Comparison of ENCODE assay signal across 1 cellular context in the genomic region with DNA sequence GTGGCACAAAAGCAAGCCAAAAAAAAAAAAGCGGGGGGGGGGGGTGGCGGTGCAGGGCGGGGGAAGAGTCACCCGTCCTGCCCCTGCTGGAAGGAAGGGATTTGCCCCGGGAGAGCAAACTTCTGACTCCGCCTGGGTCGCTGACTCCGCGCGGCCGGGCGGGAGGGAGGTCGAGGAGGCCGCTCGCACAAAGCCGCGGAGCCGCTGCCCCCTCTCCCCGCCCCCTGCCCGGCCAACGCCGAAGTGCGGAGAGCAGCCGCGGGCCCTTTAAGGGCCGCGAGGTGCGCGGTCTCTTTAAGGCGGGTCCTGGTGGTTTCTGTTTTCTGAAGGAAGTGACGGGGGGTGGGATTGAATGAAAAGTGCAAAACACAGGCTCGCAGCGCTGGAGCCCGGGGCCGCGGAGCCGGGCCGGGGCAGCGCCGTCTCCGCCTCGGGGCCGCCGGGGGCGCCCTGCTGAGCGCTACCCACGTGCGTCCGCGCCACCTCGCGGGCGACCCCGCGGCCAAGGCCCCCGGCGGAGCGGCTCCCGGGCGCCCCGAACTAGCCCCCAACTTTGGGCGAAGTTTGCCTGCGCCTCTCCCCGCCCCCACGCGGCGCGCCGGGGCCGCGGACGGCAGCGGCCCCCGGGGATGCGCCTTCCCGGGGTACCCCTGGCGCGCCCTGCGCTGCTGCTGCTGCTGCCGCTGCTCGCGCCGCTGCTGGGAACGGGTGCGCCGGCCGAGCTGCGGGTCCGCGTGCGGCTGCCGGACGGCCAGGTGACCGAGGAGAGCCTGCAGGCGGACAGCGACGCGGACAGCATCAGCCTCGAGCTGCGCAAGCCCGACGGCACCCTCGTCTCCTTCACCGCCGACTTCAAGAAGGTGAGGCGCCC.
TF ChIP-seq lines count a peak whose summit lies in the region.

A gene (plus strand): TSS at position 382 of the 871 bp plus-strand sequence. CDS start 248 bp downstream, at position 630.

TF ChIP-seq in K562, 482 proteins besides CTCF, POLR2A, EP300 and RAD21 (continued from another document and continues in another):
- TF ChIP-seq, protein P1, sequence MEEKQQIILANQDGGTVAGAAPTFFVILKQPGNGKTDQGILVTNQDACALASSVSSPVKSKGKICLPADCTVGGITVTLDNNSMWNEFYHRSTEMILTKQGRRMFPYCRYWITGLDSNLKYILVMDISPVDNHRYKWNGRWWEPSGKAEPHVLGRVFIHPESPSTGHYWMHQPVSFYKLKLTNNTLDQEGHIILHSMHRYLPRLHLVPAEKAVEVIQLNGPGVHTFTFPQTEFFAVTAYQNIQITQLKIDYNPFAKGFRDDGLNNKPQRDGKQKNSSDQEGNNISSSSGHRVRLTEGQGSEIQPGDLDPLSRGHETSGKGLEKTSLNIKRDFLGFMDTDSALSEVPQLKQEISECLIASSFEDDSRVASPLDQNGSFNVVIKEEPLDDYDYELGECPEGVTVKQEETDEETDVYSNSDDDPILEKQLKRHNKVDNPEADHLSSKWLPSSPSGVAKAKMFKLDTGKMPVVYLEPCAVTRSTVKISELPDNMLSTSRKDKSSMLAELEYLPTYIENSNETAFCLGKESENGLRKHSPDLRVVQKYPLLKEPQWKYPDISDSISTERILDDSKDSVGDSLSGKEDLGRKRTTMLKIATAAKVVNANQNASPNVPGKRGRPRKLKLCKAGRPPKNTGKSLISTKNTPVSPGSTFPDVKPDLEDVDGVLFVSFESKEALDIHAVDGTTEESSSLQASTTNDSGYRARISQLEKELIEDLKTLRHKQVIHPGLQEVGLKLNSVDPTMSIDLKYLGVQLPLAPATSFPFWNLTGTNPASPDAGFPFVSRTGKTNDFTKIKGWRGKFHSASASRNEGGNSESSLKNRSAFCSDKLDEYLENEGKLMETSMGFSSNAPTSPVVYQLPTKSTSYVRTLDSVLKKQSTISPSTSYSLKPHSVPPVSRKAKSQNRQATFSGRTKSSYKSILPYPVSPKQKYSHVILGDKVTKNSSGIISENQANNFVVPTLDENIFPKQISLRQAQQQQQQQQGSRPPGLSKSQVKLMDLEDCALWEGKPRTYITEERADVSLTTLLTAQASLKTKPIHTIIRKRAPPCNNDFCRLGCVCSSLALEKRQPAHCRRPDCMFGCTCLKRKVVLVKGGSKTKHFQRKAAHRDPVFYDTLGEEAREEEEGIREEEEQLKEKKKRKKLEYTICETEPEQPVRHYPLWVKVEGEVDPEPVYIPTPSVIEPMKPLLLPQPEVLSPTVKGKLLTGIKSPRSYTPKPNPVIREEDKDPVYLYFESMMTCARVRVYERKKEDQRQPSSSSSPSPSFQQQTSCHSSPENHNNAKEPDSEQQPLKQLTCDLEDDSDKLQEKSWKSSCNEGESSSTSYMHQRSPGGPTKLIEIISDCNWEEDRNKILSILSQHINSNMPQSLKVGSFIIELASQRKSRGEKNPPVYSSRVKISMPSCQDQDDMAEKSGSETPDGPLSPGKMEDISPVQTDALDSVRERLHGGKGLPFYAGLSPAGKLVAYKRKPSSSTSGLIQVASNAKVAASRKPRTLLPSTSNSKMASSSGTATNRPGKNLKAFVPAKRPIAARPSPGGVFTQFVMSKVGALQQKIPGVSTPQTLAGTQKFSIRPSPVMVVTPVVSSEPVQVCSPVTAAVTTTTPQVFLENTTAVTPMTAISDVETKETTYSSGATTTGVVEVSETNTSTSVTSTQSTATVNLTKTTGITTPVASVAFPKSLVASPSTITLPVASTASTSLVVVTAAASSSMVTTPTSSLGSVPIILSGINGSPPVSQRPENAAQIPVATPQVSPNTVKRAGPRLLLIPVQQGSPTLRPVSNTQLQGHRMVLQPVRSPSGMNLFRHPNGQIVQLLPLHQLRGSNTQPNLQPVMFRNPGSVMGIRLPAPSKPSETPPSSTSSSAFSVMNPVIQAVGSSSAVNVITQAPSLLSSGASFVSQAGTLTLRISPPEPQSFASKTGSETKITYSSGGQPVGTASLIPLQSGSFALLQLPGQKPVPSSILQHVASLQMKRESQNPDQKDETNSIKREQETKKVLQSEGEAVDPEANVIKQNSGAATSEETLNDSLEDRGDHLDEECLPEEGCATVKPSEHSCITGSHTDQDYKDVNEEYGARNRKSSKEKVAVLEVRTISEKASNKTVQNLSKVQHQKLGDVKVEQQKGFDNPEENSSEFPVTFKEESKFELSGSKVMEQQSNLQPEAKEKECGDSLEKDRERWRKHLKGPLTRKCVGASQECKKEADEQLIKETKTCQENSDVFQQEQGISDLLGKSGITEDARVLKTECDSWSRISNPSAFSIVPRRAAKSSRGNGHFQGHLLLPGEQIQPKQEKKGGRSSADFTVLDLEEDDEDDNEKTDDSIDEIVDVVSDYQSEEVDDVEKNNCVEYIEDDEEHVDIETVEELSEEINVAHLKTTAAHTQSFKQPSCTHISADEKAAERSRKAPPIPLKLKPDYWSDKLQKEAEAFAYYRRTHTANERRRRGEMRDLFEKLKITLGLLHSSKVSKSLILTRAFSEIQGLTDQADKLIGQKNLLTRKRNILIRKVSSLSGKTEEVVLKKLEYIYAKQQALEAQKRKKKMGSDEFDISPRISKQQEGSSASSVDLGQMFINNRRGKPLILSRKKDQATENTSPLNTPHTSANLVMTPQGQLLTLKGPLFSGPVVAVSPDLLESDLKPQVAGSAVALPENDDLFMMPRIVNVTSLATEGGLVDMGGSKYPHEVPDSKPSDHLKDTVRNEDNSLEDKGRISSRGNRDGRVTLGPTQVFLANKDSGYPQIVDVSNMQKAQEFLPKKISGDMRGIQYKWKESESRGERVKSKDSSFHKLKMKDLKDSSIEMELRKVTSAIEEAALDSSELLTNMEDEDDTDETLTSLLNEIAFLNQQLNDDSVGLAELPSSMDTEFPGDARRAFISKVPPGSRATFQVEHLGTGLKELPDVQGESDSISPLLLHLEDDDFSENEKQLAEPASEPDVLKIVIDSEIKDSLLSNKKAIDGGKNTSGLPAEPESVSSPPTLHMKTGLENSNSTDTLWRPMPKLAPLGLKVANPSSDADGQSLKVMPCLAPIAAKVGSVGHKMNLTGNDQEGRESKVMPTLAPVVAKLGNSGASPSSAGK (IDR thresholded peaks at IDR 0.05): peak; percentile 78
- TF ChIP-seq GABPB1 (CRISPR knock-in tag; IDR thresholded peaks at IDR 0.05): 0 out of 2 replicates have a peak, but pooled peaks have one; percentile 34
- peak; percentile 48 for TF ChIP-seq NEUROD1 (IDR thresholded peaks at IDR 0.05; ENCODE audit: borderline replicate concordance, low read depth, low read length, partially characterized antibody)
- TF ChIP-seq HCFC1 (IDR thresholded peaks at IDR 0.05; ENCODE audit: low read depth, low read length): peak; percentile 47; the same call in 1 of the 2 replicates
- TF ChIP-seq, protein P2, sequence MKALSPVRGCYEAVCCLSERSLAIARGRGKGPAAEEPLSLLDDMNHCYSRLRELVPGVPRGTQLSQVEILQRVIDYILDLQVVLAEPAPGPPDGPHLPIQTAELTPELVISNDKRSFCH (CRISPR knock-in tag; IDR thresholded peaks at IDR 0.05): no peak
- TF ChIP-seq, protein P2 (tag; IDR thresholded peaks at IDR 0.05): 0 out of 2 replicates have a peak, but pooled peaks have one; percentile 35
- TF ChIP-seq, protein P3, sequence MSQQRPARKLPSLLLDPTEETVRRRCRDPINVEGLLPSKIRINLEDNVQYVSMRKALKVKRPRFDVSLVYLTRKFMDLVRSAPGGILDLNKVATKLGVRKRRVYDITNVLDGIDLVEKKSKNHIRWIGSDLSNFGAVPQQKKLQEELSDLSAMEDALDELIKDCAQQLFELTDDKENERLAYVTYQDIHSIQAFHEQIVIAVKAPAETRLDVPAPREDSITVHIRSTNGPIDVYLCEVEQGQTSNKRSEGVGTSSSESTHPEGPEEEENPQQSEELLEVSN (IDR thresholded peaks at IDR 0.05; ENCODE audit: borderline replicate concordance in 1 of 2, extremely low read depth in 1 of 2, insufficient read depth in 1 of 2, insufficient read length in 1 of 2, low read depth in 1 of 2, low read length in 1 of 2, poor library complexity in 1 of 2, severe bottlenecking in 1 of 2): peak; percentile 68 to 80
- TF ChIP-seq ZNF232 (CRISPR knock-in tag; IDR thresholded peaks at IDR 0.05): 0 out of 2 replicates have a peak, but pooled peaks have one; percentile 67
- no peak for TF ChIP-seq PYGO2 (tag; IDR thresholded peaks at IDR 0.05)
- TF ChIP-seq, protein P4, sequence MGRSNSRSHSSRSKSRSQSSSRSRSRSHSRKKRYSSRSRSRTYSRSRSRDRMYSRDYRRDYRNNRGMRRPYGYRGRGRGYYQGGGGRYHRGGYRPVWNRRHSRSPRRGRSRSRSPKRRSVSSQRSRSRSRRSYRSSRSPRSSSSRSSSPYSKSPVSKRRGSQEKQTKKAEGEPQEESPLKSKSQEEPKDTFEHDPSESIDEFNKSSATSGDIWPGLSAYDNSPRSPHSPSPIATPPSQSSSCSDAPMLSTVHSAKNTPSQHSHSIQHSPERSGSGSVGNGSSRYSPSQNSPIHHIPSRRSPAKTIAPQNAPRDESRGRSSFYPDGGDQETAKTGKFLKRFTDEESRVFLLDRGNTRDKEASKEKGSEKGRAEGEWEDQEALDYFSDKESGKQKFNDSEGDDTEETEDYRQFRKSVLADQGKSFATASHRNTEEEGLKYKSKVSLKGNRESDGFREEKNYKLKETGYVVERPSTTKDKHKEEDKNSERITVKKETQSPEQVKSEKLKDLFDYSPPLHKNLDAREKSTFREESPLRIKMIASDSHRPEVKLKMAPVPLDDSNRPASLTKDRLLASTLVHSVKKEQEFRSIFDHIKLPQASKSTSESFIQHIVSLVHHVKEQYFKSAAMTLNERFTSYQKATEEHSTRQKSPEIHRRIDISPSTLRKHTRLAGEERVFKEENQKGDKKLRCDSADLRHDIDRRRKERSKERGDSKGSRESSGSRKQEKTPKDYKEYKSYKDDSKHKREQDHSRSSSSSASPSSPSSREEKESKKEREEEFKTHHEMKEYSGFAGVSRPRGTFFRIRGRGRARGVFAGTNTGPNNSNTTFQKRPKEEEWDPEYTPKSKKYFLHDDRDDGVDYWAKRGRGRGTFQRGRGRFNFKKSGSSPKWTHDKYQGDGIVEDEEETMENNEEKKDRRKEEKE (IDR thresholded peaks at IDR 0.05; ENCODE audit: borderline replicate concordance in 1 of 2, control insufficient read depth in 1 of 2, low read depth in 2 of 2, low read length in 1 of 2): no peak
- TF ChIP-seq FOSL1 (tag; conservative IDR thresholded peaks at IDR 0.05): 0 out of 2 replicates have a peak, but pooled peaks have one; percentile 8
- TF ChIP-seq, protein P5, sequence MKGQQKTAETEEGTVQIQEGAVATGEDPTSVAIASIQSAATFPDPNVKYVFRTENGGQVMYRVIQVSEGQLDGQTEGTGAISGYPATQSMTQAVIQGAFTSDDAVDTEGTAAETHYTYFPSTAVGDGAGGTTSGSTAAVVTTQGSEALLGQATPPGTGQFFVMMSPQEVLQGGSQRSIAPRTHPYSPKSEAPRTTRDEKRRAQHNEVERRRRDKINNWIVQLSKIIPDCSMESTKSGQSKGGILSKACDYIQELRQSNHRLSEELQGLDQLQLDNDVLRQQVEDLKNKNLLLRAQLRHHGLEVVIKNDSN (CRISPR knock-in tag; IDR thresholded peaks at IDR 0.05): no peak
- TF ChIP-seq PTRF (tag; IDR thresholded peaks at IDR 0.05): no peak
- TF ChIP-seq TOE1 (IDR thresholded peaks at IDR 0.05; ENCODE audit: borderline replicate concordance): peak; percentile 55; the same call in 1 of the 2 replicates
- TF ChIP-seq TOE1 (CRISPR knock-in tag; IDR thresholded peaks at IDR 0.05; ENCODE audit: borderline replicate concordance, low read depth): no peak
- 0 out of 2 replicates have a peak, but pooled peaks have one; percentile 15 for TF ChIP-seq EGR1 (conservative IDR thresholded peaks at IDR 0.05)
- TF ChIP-seq, protein P6, sequence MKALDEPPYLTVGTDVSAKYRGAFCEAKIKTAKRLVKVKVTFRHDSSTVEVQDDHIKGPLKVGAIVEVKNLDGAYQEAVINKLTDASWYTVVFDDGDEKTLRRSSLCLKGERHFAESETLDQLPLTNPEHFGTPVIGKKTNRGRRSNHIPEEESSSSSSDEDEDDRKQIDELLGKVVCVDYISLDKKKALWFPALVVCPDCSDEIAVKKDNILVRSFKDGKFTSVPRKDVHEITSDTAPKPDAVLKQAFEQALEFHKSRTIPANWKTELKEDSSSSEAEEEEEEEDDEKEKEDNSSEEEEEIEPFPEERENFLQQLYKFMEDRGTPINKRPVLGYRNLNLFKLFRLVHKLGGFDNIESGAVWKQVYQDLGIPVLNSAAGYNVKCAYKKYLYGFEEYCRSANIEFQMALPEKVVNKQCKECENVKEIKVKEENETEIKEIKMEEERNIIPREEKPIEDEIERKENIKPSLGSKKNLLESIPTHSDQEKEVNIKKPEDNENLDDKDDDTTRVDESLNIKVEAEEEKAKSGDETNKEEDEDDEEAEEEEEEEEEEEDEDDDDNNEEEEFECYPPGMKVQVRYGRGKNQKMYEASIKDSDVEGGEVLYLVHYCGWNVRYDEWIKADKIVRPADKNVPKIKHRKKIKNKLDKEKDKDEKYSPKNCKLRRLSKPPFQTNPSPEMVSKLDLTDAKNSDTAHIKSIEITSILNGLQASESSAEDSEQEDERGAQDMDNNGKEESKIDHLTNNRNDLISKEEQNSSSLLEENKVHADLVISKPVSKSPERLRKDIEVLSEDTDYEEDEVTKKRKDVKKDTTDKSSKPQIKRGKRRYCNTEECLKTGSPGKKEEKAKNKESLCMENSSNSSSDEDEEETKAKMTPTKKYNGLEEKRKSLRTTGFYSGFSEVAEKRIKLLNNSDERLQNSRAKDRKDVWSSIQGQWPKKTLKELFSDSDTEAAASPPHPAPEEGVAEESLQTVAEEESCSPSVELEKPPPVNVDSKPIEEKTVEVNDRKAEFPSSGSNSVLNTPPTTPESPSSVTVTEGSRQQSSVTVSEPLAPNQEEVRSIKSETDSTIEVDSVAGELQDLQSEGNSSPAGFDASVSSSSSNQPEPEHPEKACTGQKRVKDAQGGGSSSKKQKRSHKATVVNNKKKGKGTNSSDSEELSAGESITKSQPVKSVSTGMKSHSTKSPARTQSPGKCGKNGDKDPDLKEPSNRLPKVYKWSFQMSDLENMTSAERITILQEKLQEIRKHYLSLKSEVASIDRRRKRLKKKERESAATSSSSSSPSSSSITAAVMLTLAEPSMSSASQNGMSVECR (CRISPR knock-in tag; IDR thresholded peaks at IDR 0.05): 0 out of 2 replicates have a peak, but pooled peaks have one; percentile 10
- TF ChIP-seq, protein P7, sequence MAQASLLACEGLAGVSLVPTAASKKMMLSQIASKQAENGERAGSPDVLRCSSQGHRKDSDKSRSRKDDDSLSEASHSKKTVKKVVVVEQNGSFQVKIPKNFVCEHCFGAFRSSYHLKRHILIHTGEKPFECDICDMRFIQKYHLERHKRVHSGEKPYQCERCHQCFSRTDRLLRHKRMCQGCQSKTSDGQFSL (CRISPR knock-in tag; IDR thresholded peaks at IDR 0.05): no peak
- TF ChIP-seq, protein P7 (tag; IDR thresholded peaks at IDR 0.05): peak in 1 of 2 experiments; percentile 95; a peak in 2 of 4 replicates
- TF ChIP-seq MYC (IDR thresholded peaks at IDR 0.05; ENCODE audit: low read depth, low read length): peak; percentile 96
- no peak for TF ChIP-seq MYC (CRISPR knock-in tag; IDR thresholded peaks at IDR 0.05; ENCODE audit: borderline replicate concordance, low read depth)
- TF ChIP-seq PHB (CRISPR knock-in tag; IDR thresholded peaks at IDR 0.05): no peak
- TF ChIP-seq SIN3B (IDR thresholded peaks at IDR 0.05; ENCODE audit: low read depth): peak; percentile 63; the same call in 1 of the 2 replicates
- TF ChIP-seq CTBP1 (IDR thresholded peaks at IDR 0.05; ENCODE audit: borderline replicate concordance): peak; percentile 70; the same call in 1 of the 2 replicates
- peak; percentile 90; the same call in 1 of the 2 replicates for TF ChIP-seq L3MBTL2 (IDR thresholded peaks at IDR 0.05)
- TF ChIP-seq NR4A1 (CRISPR knock-in tag; IDR thresholded peaks at IDR 0.05): no peak
- 0 out of 2 replicates have a peak, but pooled peaks have one; percentile 48 for TF ChIP-seq NR4A1 (tag; IDR thresholded peaks at IDR 0.05)
